In the genomic region with DNA sequence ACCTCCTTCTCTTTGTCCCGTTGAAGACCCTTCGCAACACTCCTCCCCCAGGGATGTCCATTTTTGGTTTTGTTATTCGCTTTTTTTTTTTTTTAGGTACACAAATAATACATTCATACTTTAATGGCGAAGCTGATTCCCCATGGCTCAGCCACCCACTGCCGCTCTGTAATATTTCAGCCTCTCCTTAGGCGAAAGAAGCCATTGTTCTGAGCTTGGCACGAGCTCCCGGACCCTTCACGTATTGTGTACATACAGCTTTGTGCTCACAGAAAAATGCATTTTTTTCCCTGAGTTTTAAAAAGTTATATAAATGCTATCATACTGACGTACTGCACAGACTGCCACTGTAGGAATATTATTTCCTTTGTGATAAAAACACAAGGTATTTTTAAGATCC, we compare ENCODE assay signal across 12 cellular contexts.
"Had no signal": no experiment of that assay in that cellular context is flagged by ENCODE, and none has a peak within 500 bp of the region (broad histone marks: within the 10 kb centered on the region; RNA-seq: fewer than 3 reads in every experiment).

No MANE protein-coding gene starts in this region.

- DNase-seq: activated CD4-positive, alpha-beta T cell treated with anti-CD3 and anti-CD28 coated beads, Interleukin-2, amount 50 U/mL, for 4 hours; activated CD4-positive, CD25-positive, alpha-beta regulatory T cell treated with anti-CD3 and anti-CD28 coated beads, Interleukin-2, amount 50 U/mL, for 72 hours; activated naive CD4-positive, alpha-beta T cell treated with anti-CD3 and anti-CD28 coated beads, Interleukin-2, amount 50 U/mL, for 16 hours; activated T-cell treated with anti-CD3 and anti-CD28 coated beads, Interleukin-2, amount 50 U/mL, for 1 hour; adrenal gland; body of pancreas; kidney; naive B cell; stimulated activated CD4-positive, alpha-beta T cell treated with anti-CD3 and anti-CD28 coated beads, Interleukin-4, amount 100 ng/mL, for 4 hours; stomach; tibial artery had no signal

- H3K36me3 Mint-ChIP-seq: naive B cell had no signal

- H3K4me1 Mint-ChIP-seq: naive B cell had no signal

- ATAC-seq: body of pancreas had no signal

- H3K27ac ChIP-seq: adrenal gland, body of pancreas, stomach, tibial artery had no signal

- H3K27ac Mint-ChIP-seq: dendritic cell treated with granulocyte-macrophage colony-stimulating factor and Interleukin-4, amounts not matched to agents 40 ng/mL and 50 ng/mL, for 4 days had no signal

- H3K4me1 ChIP-seq: adrenal gland, body of pancreas, stomach, tibial artery had no signal

- H3K4me3 ChIP-seq: adrenal gland, body of pancreas, stomach, tibial artery had no signal

- H3K27me3 ChIP-seq: adrenal gland, body of pancreas had no signal

- H3K36me3 ChIP-seq: adrenal gland, stomach, tibial artery had no signal

- H3K9me3 Mint-ChIP-seq: dendritic cell treated with granulocyte-macrophage colony-stimulating factor and Interleukin-4, amounts not matched to agents 40 ng/mL and 50 ng/mL, for 4 days had no signal

- H3K9me3 ChIP-seq: adrenal gland, body of pancreas, tibial artery had no signal

- H3K4me3 Mint-ChIP-seq: dendritic cell treated with granulocyte-macrophage colony-stimulating factor and Interleukin-4, amounts not matched to agents 40 ng/mL and 50 ng/mL, for 4 days; naive B cell had no signal
